Comparison of ENCODE assay signal across 13 cellular contexts in genomic region chr1:15339580-15339979, GRCh38.
A peak's percentile ranks its signal among the peaks of the same experiment; 100 is the strongest.
DNase-seq lines count a peak whose midpoint lies in the region; ATAC-seq and TF ChIP-seq lines count a peak whose summit lies in the region.
"Had no signal": no experiment of that assay in that cellular context is flagged by ENCODE, and none has a peak within 500 bp of the region (broad histone marks: within the 10 kb centered on the region; RNA-seq: fewer than 3 reads in every experiment).

No MANE protein-coding gene starts in this region.

- H3K9me3 Mint-ChIP-seq in Calu3 (ENCODE audit: low read depth, unreplicated experiment) (peaks cover 5% of the 10 kb centered on the region), chondrocyte (ENCODE audit: low read depth) (peaks cover 12% of the 10 kb centered on the region)
- H3K9me3 Mint-ChIP-seq: CD8-positive, alpha-beta T cell had no signal

- no peaks in the 10 kb centered on the region for H3K36me3 Mint-ChIP-seq in Calu3 (ENCODE audit: insufficient read depth, unreplicated experiment)
- no peaks in the 10 kb centered on the region for H3K36me3 Mint-ChIP-seq in chondrocyte (ENCODE audit: low read depth)
- H3K36me3 Mint-ChIP-seq: CD8-positive, alpha-beta T cell had no signal

- no peak for TF ChIP-seq POLR2A in sigmoid colon (IDR thresholded peaks at IDR 0.05)

- no TSS peak for BruUV-seq in Calu3 (replicated peaks; lab: Mats Ljungman, UMichigan)

- ATAC-seq in HG03571 (IDR thresholded peaks at IDR 0.05; ENCODE audit: unreplicated experiment) (no peak), GM18873 (IDR thresholded peaks at IDR 0.05; ENCODE audit: low FRiP score, unreplicated experiment) (no peak)

- H3K4me1 ChIP-seq in liver (ENCODE audit: control insufficient read depth in 4 of 4, insufficient read depth in 4 of 4, low read length in 3 of 4) (peaks cover 0 to 2% (median 0%) of the 10 kb centered on the region in 4 donors), sigmoid colon (peaks cover 0 to 53% (median 50%) of the 10 kb centered on the region in 4 donors)

- H3K27ac ChIP-seq in liver (ENCODE audit: low read depth in 1 of 2, low read length in 2 of 2) (no peak overlapping the region), sigmoid colon (peak overlapping the region in 3 of 4 donors; percentile 77 to 83 (median 81))
- H3K27ac ChIP-seq: BLaER1 had no signal

- TF ChIP-seq RAD21 in liver (IDR thresholded peaks at IDR 0.05): no peak

- no peak overlapping the region for H3K4me3 Mint-ChIP-seq in Calu3 (ENCODE audit: low read depth, unreplicated experiment)
- H3K4me3 Mint-ChIP-seq in chondrocyte (ENCODE audit: unreplicated experiment): no peak overlapping the region
- H3K4me3 Mint-ChIP-seq: CD8-positive, alpha-beta T cell had no signal

- 48% methylated on average over 5 of the region's 5 CpGs for WGBS in liver
- WGBS in sigmoid colon, 2 donors: 34 to 71% methylated on average over 5 of the region's 5 CpGs

- no peaks in the 10 kb centered on the region for H3K36me3 ChIP-seq in liver (ENCODE audit: control insufficient read depth in 4 of 4, insufficient read depth in 3 of 4, low read depth in 1 of 4, low read length in 3 of 4)
- H3K36me3 ChIP-seq in sigmoid colon: no peaks in the 10 kb centered on the region
- H3K36me3 ChIP-seq: BLaER1 had no signal

- H3K4me1 Mint-ChIP-seq in Calu3 (ENCODE audit: low read depth, unreplicated experiment) (peaks cover 21% of the 10 kb centered on the region), chondrocyte (ENCODE audit: low read depth) (peaks cover 47% of the 10 kb centered on the region)

- intact Hi-C loops in Calu3 (cut with micrococcal nuclease; ENCODE audit: unreplicated experiment): no loop called here
- intact Hi-C loops in sigmoid colon (cut with DNase I): no loop called here

- TF ChIP-seq EP300 in sigmoid colon (IDR thresholded peaks at IDR 0.05): no peak

- DNase-seq in Calu3 (peak; percentile 23), chondrocyte (ENCODE audit: low spot score) (peak; percentile 7), sigmoid colon (no peak), middle frontal gyrus (ENCODE audit: extremely low spot score, low spot score) (no peak)
- no peak for DNase-seq in activated CD4-positive, CD25-positive, alpha-beta regulatory T cell treated with anti-CD3 and anti-CD28 coated beads, Interleukin-2, amount 50 U/mL, for 72 hours
- DNase-seq: CD8-positive, alpha-beta T cell; MM.1S; NCI-H2081 treated with DMSO at 0.1 percent for 48 hours; SHP77 treated with DMSO at 0.1 percent for 48 hours had no signal

- no peaks in the 10 kb centered on the region for H3K27me3 ChIP-seq in liver (ENCODE audit: control insufficient read depth in 4 of 4, insufficient read depth in 4 of 4, low read length in 3 of 4)
- no peaks in the 10 kb centered on the region for H3K27me3 ChIP-seq in sigmoid colon
- H3K27me3 ChIP-seq: BLaER1 had no signal

- TF ChIP-seq CTCF in Calu3 (IDR thresholded peaks at IDR 0.05; ENCODE audit: unreplicated experiment): no peak
- TF ChIP-seq CTCF in chondrocyte (IDR thresholded peaks at IDR 0.05): no peak
- TF ChIP-seq CTCF in liver (IDR thresholded peaks at IDR 0.05; ENCODE audit: low read depth, low read length, missing input control): no peak
- no peak for TF ChIP-seq CTCF in sigmoid colon (IDR thresholded peaks at IDR 0.05)

- CTCF ChIA-PET in Calu3 (lab: Charles Lee): no interaction called here

- no peaks in the 10 kb centered on the region for H3K9me3 ChIP-seq in liver (ENCODE audit: control insufficient read depth in 4 of 4, low read length in 3 of 4)
- no peaks in the 10 kb centered on the region for H3K9me3 ChIP-seq in sigmoid colon
- H3K9me3 ChIP-seq: BLaER1 had no signal

- H3K9ac ChIP-seq in liver (ENCODE audit: low read depth in 1 of 2, low read length in 2 of 2): no peak overlapping the region
- H3K9ac ChIP-seq: BLaER1 had no signal

- H3K27me3 Mint-ChIP-seq in Calu3 (ENCODE audit: unreplicated experiment) (peaks cover 24% of the 10 kb centered on the region), chondrocyte (ENCODE audit: low read depth) (peaks cover 4% of the 10 kb centered on the region)

- H3K4me3 ChIP-seq in liver (ENCODE audit: low read depth in 1 of 3, low read length in 3 of 3) (no peak overlapping the region), sigmoid colon (no peak overlapping the region)
- H3K4me3 ChIP-seq: BLaER1 had no signal

- H3K27ac Mint-ChIP-seq in Calu3 (ENCODE audit: unreplicated experiment) (no peak overlapping the region), chondrocyte (ENCODE audit: unreplicated experiment) (no peak overlapping the region)
- H3K27ac Mint-ChIP-seq: CD8-positive, alpha-beta T cell had no signal

TF ChIP-seq in liver, 16 proteins besides CTCF, POLR2A, EP300 and RAD21:
- TF ChIP-seq JUND (IDR thresholded peaks at IDR 0.05) (peak in 1 of 2 donors; percentile 25), HNF4A (conservative IDR thresholded peaks at IDR 0.05) (peak; percentile 32 to 68), NR2F2 (IDR thresholded peaks at IDR 0.05) (peak; percentile 19), EGR1 (IDR thresholded peaks at IDR 0.05; ENCODE audit: low read depth in 2 of 2) (no peak), RXRA (IDR thresholded peaks at IDR 0.05) (peak in 1 of 2 donors; percentile 66)

Comparison
In these comparisons a context has a peak if more than half of its experiments do, and no peak if none do; other contexts are left out.
1. DNase-seq: peak in Calu3 (single experiment) and chondrocyte (single experiment); none in sigmoid colon (single experiment), middle frontal gyrus (single experiment) and activated CD4-positive, CD25-positive, alpha-beta regulatory T cell treated with anti-CD3 and anti-CD28 coated beads, Interleukin-2, amount 50 U/mL, for 72 hours (single experiment).
2. H3K27ac ChIP-seq: peak in sigmoid colon (3 of 4); none in liver (0 of 2).